In the genomic region with DNA sequence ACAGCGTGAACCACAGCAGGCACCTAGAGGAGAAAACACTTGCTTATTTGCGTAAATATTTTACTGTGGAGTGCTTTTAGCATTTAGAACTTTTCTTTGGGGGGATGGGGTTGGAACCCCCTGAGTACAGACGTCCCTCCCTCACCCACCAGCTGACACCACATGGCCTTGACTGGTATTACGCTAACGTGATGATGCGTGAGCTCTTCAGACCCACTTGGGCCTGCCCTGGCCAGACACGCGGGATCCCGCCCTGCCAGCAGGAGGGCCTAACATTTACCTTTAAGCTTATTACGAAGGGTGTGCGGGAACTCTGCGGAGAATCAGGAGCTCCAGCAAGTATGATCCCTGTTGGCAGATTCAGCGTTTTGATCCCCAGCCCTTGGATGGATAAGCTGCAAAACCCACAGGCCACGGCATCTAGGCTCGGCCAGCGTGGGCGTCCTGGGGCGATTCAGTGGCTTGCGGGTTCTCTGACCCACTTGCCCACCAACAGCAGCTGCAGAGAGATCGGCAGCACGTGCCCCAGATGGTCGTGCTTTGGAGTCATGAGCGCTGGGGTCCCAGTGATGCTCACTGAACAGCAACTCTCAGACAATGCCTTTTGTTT, we compare ENCODE assay signal across 20 cellular contexts.
A peak's percentile ranks its signal among the peaks of the same experiment; 100 is the strongest.
DNase-seq lines count a peak whose midpoint lies in the region; ATAC-seq and TF ChIP-seq lines count a peak whose summit lies in the region.
"Had no signal": no experiment of that assay in that cellular context is flagged by ENCODE, and none has a peak within 500 bp of the region (broad histone marks: within the 10 kb centered on the region; RNA-seq: fewer than 3 reads in every experiment).

No MANE protein-coding gene starts in this region.

- H2BK20ac ChIP-seq in H9 (ENCODE audit: low read depth, low read length, poor library complexity, severe bottlenecking) = no peak overlapping the region

- no peaks in the 10 kb centered on the region for H4K20me1 ChIP-seq in H9 (ENCODE audit: control insufficient read depth, insufficient read depth, insufficient read length)
- no peaks in the 10 kb centered on the region for H4K20me1 ChIP-seq in neural progenitor cell (ENCODE audit: low read depth)

- TF ChIP-seq CTCF in H9 (conservative IDR thresholded peaks at IDR 0.05) = peak; percentile 51
- no peak for TF ChIP-seq CTCF in neural progenitor cell (IDR thresholded peaks at IDR 0.05)
- TF ChIP-seq CTCF in natural killer cell (IDR thresholded peaks at IDR 0.05) = no peak

- no peaks in the 10 kb centered on the region for H3F3A ChIP-seq in neural progenitor cell (ENCODE audit: low read depth)

- no peak overlapping the region for H3K9ac ChIP-seq in H9 (ENCODE audit: extremely low read depth, insufficient read length, low read length)
- H3K9ac ChIP-seq in endocrine pancreas (ENCODE audit: control insufficient read depth, insufficient read depth, low read length) = peak overlapping the region; percentile 74
- no peak overlapping the region for H3K9ac ChIP-seq in neural progenitor cell
- H3K9ac ChIP-seq: KMS-11 had no signal

- H3K9me3 ChIP-seq in H9 (ENCODE audit: control insufficient read depth, low read depth, low read length) (no peaks in the 10 kb centered on the region), endocrine pancreas (ENCODE audit: control insufficient read depth, low read length) (no peaks in the 10 kb centered on the region), neural progenitor cell (ENCODE audit: low read depth) (no peaks in the 10 kb centered on the region)
- H3K9me3 ChIP-seq: Caco-2, SJCRH30 had no signal

- H3K27ac ChIP-seq in H9 (ENCODE audit: insufficient read length, low read depth, low read length) (no peak overlapping the region), neural progenitor cell (no peak overlapping the region)
- H3K27ac ChIP-seq: KMS-11, SJCRH30 had no signal

- no peak overlapping the region for H2AFZ ChIP-seq in H9 (ENCODE audit: low read length)
- H2AFZ ChIP-seq in neural progenitor cell (replicated peaks) = no peak overlapping the region

- ATAC-seq in natural killer cell (no peak), GM19397 (IDR thresholded peaks at IDR 0.05; ENCODE audit: unreplicated experiment) (no peak)
- ATAC-seq: activated CD4-positive, alpha-beta T cell treated with anti-CD3 and anti-CD28 coated beads for 36 hours; left lobe of liver; PC-3 had no signal

- intact Hi-C loops in natural killer cell (cut with micrococcal nuclease) = no loop called here

- H3K9me3 Mint-ChIP-seq in H9 = no peaks in the 10 kb centered on the region; a peak in 1 of 5 replicates
- no peaks in the 10 kb centered on the region for H3K9me3 Mint-ChIP-seq in neural progenitor cell
- no peaks in the 10 kb centered on the region for H3K9me3 Mint-ChIP-seq in natural killer cell

- no peak overlapping the region for H2AK5ac ChIP-seq in H9 (ENCODE audit: insufficient read length, low read length)

- H2BK5ac ChIP-seq in H9 (ENCODE audit: insufficient read length, low read length) = no peak overlapping the region

- H3K27me3 ChIP-seq in H9 (ENCODE audit: insufficient read depth, low read length) = no peaks in the 10 kb centered on the region
- H3K27me3 ChIP-seq in endocrine pancreas (ENCODE audit: control insufficient read depth, insufficient read depth, low read length) = no peaks in the 10 kb centered on the region
- no peaks in the 10 kb centered on the region for H3K27me3 ChIP-seq in neural progenitor cell
- H3K27me3 ChIP-seq: SJCRH30 had no signal

- H3K4me2 ChIP-seq in H9 (ENCODE audit: insufficient read depth, insufficient read length, low read length) (no peak overlapping the region), neural progenitor cell (no peak overlapping the region)
- H3K4me2 ChIP-seq: KMS-11 had no signal

- no peak overlapping the region for H3K56ac ChIP-seq in H9 (ENCODE audit: insufficient read length, low read depth, low read length)

- no peak overlapping the region for H2BK120ac ChIP-seq in H9 (ENCODE audit: low read depth, low read length, poor library complexity, severe bottlenecking)

- no peak overlapping the region for H4K91ac ChIP-seq in H9 (ENCODE audit: insufficient read length, low read depth, low read length)

- H3K27ac Mint-ChIP-seq in H9 (peak overlapping the region in 2 of 3 experiments; percentile 90 to 96; a peak in 4 of 7 replicates), neural progenitor cell (peak overlapping the region; percentile 81), natural killer cell (no peak overlapping the region)
- H3K27ac Mint-ChIP-seq: activated CD4-positive, alpha-beta T cell treated with anti-CD3 and anti-CD28 coated beads for 36 hours; B cell had no signal

- H3K4me3 Mint-ChIP-seq in H9 (no peak overlapping the region), neural progenitor cell (no peak overlapping the region), natural killer cell (no peak overlapping the region)
- H3K4me3 Mint-ChIP-seq: activated CD4-positive, alpha-beta T cell treated with anti-CD3 and anti-CD28 coated beads for 36 hours; B cell had no signal

- DNase-seq in H9 (no peak), NCI-H1048 (lab: John Stamatoyannopoulos, UW) (peak; percentile 17), neural progenitor cell (ENCODE audit: low spot score) (no peak), natural killer cell (no peak), NCI-H187 treated with DMSO at 0.1 percent for 48 hours (lab: John Stamatoyannopoulos, UW) (no peak)
- DNase-seq: activated CD4-positive, alpha-beta T cell treated with anti-CD3 and anti-CD28 coated beads for 36 hours; activated gamma-delta T cell treated with Interleukin-2 at 50 U/mL for 16 hours; hippocampal formation; NCI-H1436 treated with DMSO at 0.1 percent for 48 hours; PC-3; SJCRH30; stimulated activated CD4-positive, alpha-beta T cell treated with anti-CD3 and anti-CD28 coated beads, Interleukin-4, amount 100 ng/mL, for 1 hour; substantia nigra; T-helper 9 cell had no signal

- no peaks in the 10 kb centered on the region for H3K79me1 ChIP-seq in H9 (ENCODE audit: insufficient read depth, low read depth, low read length, poor library complexity, severe bottlenecking)

- H3K36me3 ChIP-seq in endocrine pancreas (ENCODE audit: control insufficient read depth, insufficient read depth, low read length) (no peaks in the 10 kb centered on the region), neural progenitor cell (no peaks in the 10 kb centered on the region)
- H3K36me3 ChIP-seq: SJCRH30 had no signal

- H3K4me3 ChIP-seq in endocrine pancreas (ENCODE audit: control insufficient read depth, insufficient read depth, low read length) (peak overlapping the region; percentile 10), neural progenitor cell (no peak overlapping the region)
- H3K4me3 ChIP-seq: SJCRH30 had no signal

- H3K4me1 Mint-ChIP-seq in H9 = peaks cover 46 to 64% of the 10 kb centered on the region in 2 experiments
- H3K4me1 Mint-ChIP-seq in neural progenitor cell = peaks cover 50% of the 10 kb centered on the region
- H3K4me1 Mint-ChIP-seq in natural killer cell = peaks cover 0 to 4% of the 10 kb centered on the region in 2 donors
- H3K4me1 Mint-ChIP-seq: activated CD4-positive, alpha-beta T cell treated with anti-CD3 and anti-CD28 coated beads for 36 hours; B cell had no signal

- H3K18ac ChIP-seq in H9 (ENCODE audit: insufficient read length, low read depth, low read length) = no peak overlapping the region

- no peak overlapping the region for H2BK12ac ChIP-seq in H9 (ENCODE audit: insufficient read length, low read depth, low read length)

- H3K27me3 Mint-ChIP-seq in H9 (ENCODE audit: low read depth) = no peaks in the 10 kb centered on the region; the same call in 1 of the 2 replicates
- H3K27me3 Mint-ChIP-seq in neural progenitor cell (ENCODE audit: insufficient read depth, low read depth) = peaks cover 3% of the 10 kb centered on the region
- H3K27me3 Mint-ChIP-seq in natural killer cell (ENCODE audit: low read depth in 2 of 2) = no peaks in the 10 kb centered on the region
- H3K27me3 Mint-ChIP-seq: activated CD4-positive, alpha-beta T cell treated with anti-CD3 and anti-CD28 coated beads for 36 hours; B cell had no signal

- no peak overlapping the region for H3K14ac ChIP-seq in H9 (ENCODE audit: insufficient read depth, low read length)

- WGBS in H9 (ENCODE audit: extremely low coverage, insufficient read length, low lambda C conversion rate) = no CpG with 5 or more reads among the region's 23 CpGs

- H4K8ac ChIP-seq in H9 (replicated peaks; ENCODE audit: insufficient read length, low read depth, low read length) = no peak overlapping the region

- H3K23ac ChIP-seq in H9 (ENCODE audit: insufficient read length, low read depth, low read length) = no peak overlapping the region

- H3T11ph ChIP-seq in H9 (ENCODE audit: low read length) = no peak overlapping the region

- H3K79me2 ChIP-seq in H9 (ENCODE audit: insufficient read depth, low read length) (no peaks in the 10 kb centered on the region), neural progenitor cell (ENCODE audit: low read depth) (no peaks in the 10 kb centered on the region)

- H2BK15ac ChIP-seq in H9 (ENCODE audit: low read depth, low read length) = no peak overlapping the region

- H3K23me2 ChIP-seq in H9 (ENCODE audit: insufficient read length, low read depth, low read length, poor library complexity, severe bottlenecking) = no peaks in the 10 kb centered on the region

- H3K4ac ChIP-seq in H9 (ENCODE audit: low read depth, low read length) = no peak overlapping the region

- peaks cover 9% of the 10 kb centered on the region; the same call in 1 of the 2 replicates for H3K4me1 ChIP-seq in H9 (ENCODE audit: insufficient read depth, low read length)
- H3K4me1 ChIP-seq in endocrine pancreas (ENCODE audit: control insufficient read depth, insufficient read depth, low read length) = peaks cover 4% of the 10 kb centered on the region
- peaks cover 11% of the 10 kb centered on the region for H3K4me1 ChIP-seq in neural progenitor cell
- H3K4me1 ChIP-seq: SJCRH30 had no signal

- H3K36me3 Mint-ChIP-seq in H9 (ENCODE audit: insufficient read depth in 1 of 3, low read depth in 3 of 3) (peaks cover 0 to 4% (median 0%) of the 10 kb centered on the region in 3 experiments; a peak in 1 of 7 replicates), neural progenitor cell (peaks cover 6% of the 10 kb centered on the region), natural killer cell (no peaks in the 10 kb centered on the region)

- no peak overlapping the region for H4K5ac ChIP-seq in H9 (ENCODE audit: insufficient read length, low read depth, low read length)

Comparison
In these comparisons a context has a peak if more than half of its experiments do, and no peak if none do; other contexts are left out.
1. H3K27ac Mint-ChIP-seq: peak in H9 (2 of 3) and neural progenitor cell (single experiment); none in natural killer cell (0 of 2).